Comparison of ENCODE assay signal across 8 cellular contexts in the genomic region with DNA sequence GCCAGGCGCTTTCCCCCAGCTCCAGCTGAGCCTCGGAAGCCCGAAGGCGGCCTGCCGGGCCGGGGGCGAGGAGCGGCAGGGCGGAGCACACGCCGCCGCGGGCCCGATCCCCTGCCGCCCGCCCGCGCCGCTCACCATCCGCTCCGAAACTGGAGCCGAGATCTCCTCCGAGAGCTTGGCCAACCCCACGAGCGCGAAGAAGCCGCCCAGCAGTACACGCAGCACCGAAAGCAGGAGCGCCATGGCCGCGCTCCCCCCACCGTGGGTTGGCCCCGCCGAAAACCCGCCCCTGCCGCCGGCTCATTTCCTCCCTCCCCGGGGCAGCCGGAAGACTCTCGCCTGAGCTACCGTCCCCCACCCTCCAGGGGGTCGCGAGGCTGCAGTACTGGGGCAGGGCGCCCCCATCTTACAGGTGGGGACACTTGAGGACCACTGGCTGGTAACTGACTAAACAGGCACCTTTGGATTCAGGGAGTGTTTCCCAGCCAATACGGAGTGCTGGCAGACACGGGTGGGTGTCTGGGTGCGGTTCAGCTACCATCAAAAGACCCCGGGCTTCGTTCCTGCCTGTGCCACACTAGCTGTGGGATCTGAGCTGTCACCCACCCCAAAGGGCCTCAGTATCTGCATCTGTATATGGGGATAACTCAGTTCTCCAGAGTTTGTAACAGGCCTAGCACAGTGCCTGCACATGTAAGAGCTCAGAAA. TPM values are rescaled to one million over a fixed set of nuclear protein-coding genes. Genes with fewer than 3 reads are reported as not detected.
DNase-seq lines count a peak whose midpoint lies in the region; ATAC-seq and TF ChIP-seq lines count a peak whose summit lies in the region.

A gene (minus strand): TSS at position 285 of the 708 bp plus-strand sequence. CDS start 42 bp downstream, at position 243.

- peak within 1 kb of the TSS; percentile 75 for H3K4me2 ChIP-seq in parathyroid adenoma (ENCODE audit: low read length)

- H2AFZ ChIP-seq in parathyroid adenoma = peak within 1 kb of the TSS; percentile 94

- H3K27ac ChIP-seq in parathyroid adenoma = peak within 1 kb of the TSS; percentile 83
- H3K27ac ChIP-seq in tibial artery = peak within 1 kb of the TSS; percentile 87 to 98

- peaks cover 31% of the 10 kb centered on the region for H3K36me3 Mint-ChIP-seq in Calu3 (ENCODE audit: insufficient read depth, unreplicated experiment)
- peaks cover 18% of the 10 kb centered on the region for H3K36me3 Mint-ChIP-seq in activated naive CD8-positive, alpha-beta T cell treated with anti-CD3 and anti-CD28 coated beads for 36 hours

- no peaks in the 10 kb centered on the region for H3K27me3 ChIP-seq in parathyroid adenoma (ENCODE audit: control insufficient read depth, insufficient read depth, low read length)
- H3K27me3 ChIP-seq in tibial artery = no peaks in the 10 kb centered on the region

- no peaks in the 10 kb centered on the region for H3K27me3 Mint-ChIP-seq in Calu3 (ENCODE audit: unreplicated experiment)
- no peaks in the 10 kb centered on the region for H3K27me3 Mint-ChIP-seq in activated naive CD8-positive, alpha-beta T cell treated with anti-CD3 and anti-CD28 coated beads for 36 hours

- BruUV-seq in Calu3 (replicated peaks; lab: Mats Ljungman, UMichigan) = no TSS peak

- peak within 1 kb of the TSS; percentile 19 for H3K9ac ChIP-seq in parathyroid adenoma

- intact Hi-C loops in Calu3 (cut with micrococcal nuclease; ENCODE audit: unreplicated experiment) = loop anchor here (10.0 kb wide), 1 partner anchor 130 kb away; a partner anchor contains a TSS
- intact Hi-C loops in Right ventricle myocardium superior (cut with DNase I) = loop anchor here (10.0 kb wide), 1 partner anchor 120 kb away; no protein-coding TSS in a partner anchor
- intact Hi-C loops in tibial artery (cut with DNase I; ENCODE audit: low total_unique reads) = loop anchor here (10.0 kb wide), 1 partner anchor 50 kb away; a partner anchor contains a TSS

- H3K4me1 Mint-ChIP-seq in Calu3 (ENCODE audit: low read depth, unreplicated experiment) = peaks cover 8% of the 10 kb centered on the region
- peaks cover 45% of the 10 kb centered on the region for H3K4me1 Mint-ChIP-seq in activated naive CD8-positive, alpha-beta T cell treated with anti-CD3 and anti-CD28 coated beads for 36 hours

- H3K79me2 ChIP-seq in parathyroid adenoma = no peaks in the 10 kb centered on the region

- CTCF ChIA-PET in Calu3 (lab: Charles Lee) = interaction anchor here (0.6 to 1.2 kb wide), 4 partner anchors 44 to 1010 kb away, joined by 3 read pairs; a partner anchor contains a TSS

- H3K9me3 ChIP-seq in parathyroid adenoma (ENCODE audit: control insufficient read depth, low read length) (no peaks in the 10 kb centered on the region), tibial artery (no peaks in the 10 kb centered on the region)

- H3K4me1 ChIP-seq in parathyroid adenoma = peaks cover 8% of the 10 kb centered on the region
- peaks cover 6 to 28% (median 19%) of the 10 kb centered on the region in 4 donors for H3K4me1 ChIP-seq in tibial artery

- TF ChIP-seq CTCF in Calu3 (IDR thresholded peaks at IDR 0.05; ENCODE audit: unreplicated experiment) (no peak), parathyroid adenoma (IDR thresholded peaks at IDR 0.05) (no peak), tibial artery (IDR thresholded peaks at IDR 0.05) (no peak)

- DNase-seq in Calu3 (peak; percentile 74), HT-29 (ENCODE audit: low spot score) (peak; percentile 47), Right ventricle myocardium superior (peak; percentile 87), tibial artery (peak; percentile 52 to 87)
- peak; percentile 82 for DNase-seq in activated naive CD8-positive, alpha-beta T cell treated with anti-CD3 and anti-CD28 coated beads for 36 hours

- H3K4me3 ChIP-seq in parathyroid adenoma (ENCODE audit: low read depth, low read length) (peak within 1 kb of the TSS; percentile 66), tibial artery (peak within 1 kb of the TSS; percentile 73 to 100)

- H3K9me3 Mint-ChIP-seq in Calu3 (ENCODE audit: low read depth, unreplicated experiment) = no peaks in the 10 kb centered on the region
- no peaks in the 10 kb centered on the region for H3K9me3 Mint-ChIP-seq in activated naive CD8-positive, alpha-beta T cell treated with anti-CD3 and anti-CD28 coated beads for 36 hours

- H3K36me3 ChIP-seq in parathyroid adenoma (ENCODE audit: control insufficient read depth, insufficient read depth, low read length) = no peaks in the 10 kb centered on the region
- peaks cover 0 to 30% (median 15%) of the 10 kb centered on the region in 3 donors for H3K36me3 ChIP-seq in tibial artery

- ATAC-seq in GM19467 (IDR thresholded peaks at IDR 0.05; ENCODE audit: unreplicated experiment) (peak; percentile 74), SK-N-SH treated with all-trans-retinoic acid at 6 μM for 48 hours (peak; percentile 89), Right ventricle myocardium superior (ENCODE audit: poor library complexity) (peak; percentile 96)

- peak within 1 kb of the TSS; percentile 86 for H3K4me3 Mint-ChIP-seq in Calu3 (ENCODE audit: low read depth, unreplicated experiment)
- peak within 1 kb of the TSS; percentile 91 for H3K4me3 Mint-ChIP-seq in activated naive CD8-positive, alpha-beta T cell treated with anti-CD3 and anti-CD28 coated beads for 36 hours

- peak within 1 kb of the TSS; percentile 79 for H3K27ac Mint-ChIP-seq in Calu3 (ENCODE audit: unreplicated experiment)
- peak within 1 kb of the TSS; percentile 93 for H3K27ac Mint-ChIP-seq in activated naive CD8-positive, alpha-beta T cell treated with anti-CD3 and anti-CD28 coated beads for 36 hours

TF ChIP-seq in SK-N-SH treated with all-trans-retinoic acid at 6 μM for 48 hours, 23 proteins besides CTCF, POLR2A, EP300 and RAD21:
- TF ChIP-seq GLIS3 (CRISPR knock-in tag; IDR thresholded peaks at IDR 0.05) (no peak), ZFP3 (CRISPR knock-in tag; IDR thresholded peaks at IDR 0.05) (peak; percentile 78; the same call in 1 of the 2 replicates)
- TF ChIP-seq, protein P1, sequence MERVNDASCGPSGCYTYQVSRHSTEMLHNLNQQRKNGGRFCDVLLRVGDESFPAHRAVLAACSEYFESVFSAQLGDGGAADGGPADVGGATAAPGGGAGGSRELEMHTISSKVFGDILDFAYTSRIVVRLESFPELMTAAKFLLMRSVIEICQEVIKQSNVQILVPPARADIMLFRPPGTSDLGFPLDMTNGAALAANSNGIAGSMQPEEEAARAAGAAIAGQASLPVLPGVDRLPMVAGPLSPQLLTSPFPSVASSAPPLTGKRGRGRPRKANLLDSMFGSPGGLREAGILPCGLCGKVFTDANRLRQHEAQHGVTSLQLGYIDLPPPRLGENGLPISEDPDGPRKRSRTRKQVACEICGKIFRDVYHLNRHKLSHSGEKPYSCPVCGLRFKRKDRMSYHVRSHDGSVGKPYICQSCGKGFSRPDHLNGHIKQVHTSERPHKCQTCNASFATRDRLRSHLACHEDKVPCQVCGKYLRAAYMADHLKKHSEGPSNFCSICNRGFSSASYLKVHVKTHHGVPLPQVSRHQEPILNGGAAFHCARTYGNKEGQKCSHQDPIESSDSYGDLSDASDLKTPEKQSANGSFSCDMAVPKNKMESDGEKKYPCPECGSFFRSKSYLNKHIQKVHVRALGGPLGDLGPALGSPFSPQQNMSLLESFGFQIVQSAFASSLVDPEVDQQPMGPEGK (CRISPR knock-in tag; IDR thresholded peaks at IDR 0.05; ENCODE audit: borderline replicate concordance) = peak; percentile 44; the same call in 1 of the 2 replicates
TF ChIP-seq in SK-N-SH treated with all-trans-retinoic acid at 6 μM for 48 hours: peak in this region for 2.

RNA-seq across cellular contexts. Expression of the gene that starts here (rescaled TPM):
- total RNA-seq in Calu3 (2022) (22.6 and 27.6 TPM in 2 replicates), Right ventricle myocardium superior (9.0 TPM)
- 11.7 TPM in 2 replicates for total RNA-seq in HT-29 (2014; rRNA removed; shearing (Covaris generic))
- total RNA-seq in activated naive CD8-positive, alpha-beta T cell treated with anti-CD3 and anti-CD28 coated beads for 36 hours = 10 to 100 TPM; 18.4 to 19.2 TPM

Comparison
In these comparisons a context has a peak if more than half of its experiments do, and no peak if none do; other contexts are left out.
1. Peak in every context shown above with its lines: DNase-seq, ATAC-seq, H3K4me3 ChIP-seq and H3K27ac ChIP-seq.